22 cellular contexts compared by ENCODE assay signal in genomic region chr2:38661306-38661705, GRCh38.
"Had no signal": no experiment of that assay in that cellular context is flagged by ENCODE, and none has a peak within 500 bp of the region (broad histone marks: within the 10 kb centered on the region; RNA-seq: fewer than 3 reads in every experiment).

No MANE protein-coding gene starts in this region.

- ATAC-seq: activated T-cell treated with anti-CD3 and anti-CD28 coated beads, Interleukin-2, amount 50 U/mL, for 72 hours; foreskin keratinocyte; pancreas; right lobe of liver; stimulated activated effector memory CD8-positive, alpha-beta T cell treated with anti-CD3 and anti-CD28 coated beads, Interleukin-12 subunit alpha, Interleukin-12 subunit beta, amount 100 ng/mL, for 72 hours; WTC11 had no signal

- H3K27ac ChIP-seq: coronary artery, esophagus muscularis mucosa, foreskin keratinocyte, neutrophil, pancreas, right lobe of liver, stomach, thoracic aorta, vagina had no signal

- H3K27me3 ChIP-seq: esophagus muscularis mucosa, foreskin keratinocyte, neutrophil, pancreas, right lobe of liver, stomach, vagina had no signal

- DNase-seq: activated CD8-positive, alpha-beta memory T cell treated with anti-CD3 and anti-CD28 coated beads, Interleukin-2, amount 50 U/mL, for 48 hours; activated effector memory CD4-positive, alpha-beta T cell treated with Interleukin-2 at 50 U/mL for 16 hours; activated naive CD4-positive, alpha-beta T cell treated with anti-CD3 and anti-CD28 coated beads for 36 hours; activated naive CD8-positive, alpha-beta T cell treated with anti-CD3 and anti-CD28 coated beads, Interleukin-2, amount 10 ng/mL, durations not matched to agents 7 days and 5 days; activated T-cell treated with anti-CD3 and anti-CD28 coated beads, Interleukin-2, amount 50 U/mL, for 72 hours; amniotic stem cell; foreskin keratinocyte; glutamatergic neuron; hypothalamus; pancreas; right lobe of liver; small intestine; stimulated activated CD4-positive, alpha-beta T cell treated with anti-CD3 and anti-CD28 coated beads, Interleukin-2, amount 100 ng/mL, for 24 hours; stomach; T1000 had no signal

- H3K36me3 ChIP-seq: esophagus muscularis mucosa, neutrophil, pancreas, right lobe of liver, stomach, thoracic aorta, vagina had no signal

- H3K4me1 ChIP-seq: foreskin keratinocyte, pancreas, right lobe of liver, vagina had no signal

- H3K9me3 ChIP-seq: esophagus muscularis mucosa, neutrophil, pancreas, right lobe of liver, stomach, thoracic aorta, vagina had no signal

- H3K4me3 ChIP-seq: coronary artery, esophagus muscularis mucosa, pancreas, right lobe of liver, stomach, thoracic aorta, vagina had no signal
